Comparison of ENCODE assay signal across 11 cellular contexts in genomic region chr4:145735777-145736176, GRCh38. TPM values are rescaled to one million over a fixed set of nuclear protein-coding genes. Genes with fewer than 3 reads are reported as not detected.
DNase-seq lines count a peak whose midpoint lies in the region; ATAC-seq and TF ChIP-seq lines count a peak whose summit lies in the region.
"Had no signal": no experiment of that assay in that cellular context is flagged by ENCODE, and none has a peak within 500 bp of the region (broad histone marks: within the 10 kb centered on the region; RNA-seq: fewer than 3 reads in every experiment).

No MANE protein-coding gene starts in this region.

- H3K9me3 ChIP-seq in IMR-90 (ENCODE audit: control insufficient read depth, insufficient read depth, low read length) (no peaks in the 10 kb centered on the region), breast epithelium (no peaks in the 10 kb centered on the region), muscle layer of duodenum (ENCODE audit: control insufficient read depth in 1 of 2, low read length in 2 of 2) (no peaks in the 10 kb centered on the region), thyroid gland (no peaks in the 10 kb centered on the region)

- H3K23ac ChIP-seq in IMR-90 (ENCODE audit: low read depth, low read length): peak overlapping the region; percentile 73

- peak overlapping the region; percentile 98 for H4K91ac ChIP-seq in IMR-90 (ENCODE audit: insufficient read depth, low read depth, low read length)

- H2BK15ac ChIP-seq in IMR-90 (ENCODE audit: low read depth, low read length): peak overlapping the region; percentile 30

- ATAC-seq in IMR-90 (ENCODE audit: low read depth) (no peak), GM18498 (IDR thresholded peaks at IDR 0.05; ENCODE audit: unreplicated experiment) (no peak)
- ATAC-seq: GM23338; naive thymus-derived CD4-positive, alpha-beta T cell had no signal

- peak overlapping the region; percentile 89 for H2AK9ac ChIP-seq in IMR-90 (replicated peaks; ENCODE audit: low read depth, low read length, poor library complexity)

- peak overlapping the region; percentile 97 for H3K4ac ChIP-seq in IMR-90 (ENCODE audit: low read depth, low read length)

- TSS peak; percentile 88 for BruUV-seq in IMR-90 (replicated peaks; lab: Mats Ljungman, UMichigan)

- H2BK20ac ChIP-seq in IMR-90 (ENCODE audit: low read depth, low read length): peak overlapping the region; percentile 93

- H4K5ac ChIP-seq in IMR-90 (ENCODE audit: low read depth, low read length): peak overlapping the region; percentile 51; the same call in 1 of the 2 replicates

- H2BK5ac ChIP-seq in IMR-90 (ENCODE audit: low read depth, low read length, poor library complexity, severe bottlenecking): peak overlapping the region; percentile 83

- H2BK120ac ChIP-seq in IMR-90 (ENCODE audit: low read depth, low read length): peak overlapping the region; percentile 92

- no peak for TF ChIP-seq POLR2A in IMR-90 (IDR thresholded peaks at IDR 0.05; ENCODE audit: low read depth, low read length)
- TF ChIP-seq POLR2A in breast epithelium (IDR thresholded peaks at IDR 0.05): no peak
- TF ChIP-seq POLR2A in thyroid gland (IDR thresholded peaks at IDR 0.05): no peak

- H4K8ac ChIP-seq in IMR-90 (ENCODE audit: low read depth in 2 of 2, low read length in 2 of 2): peak overlapping the region; percentile 82 to 84

- H3K14ac ChIP-seq in IMR-90 (replicated peaks; ENCODE audit: low read depth, low read length): peak overlapping the region; percentile 82

- peaks cover 0 to 6% of the 10 kb centered on the region in 2 experiments; a peak in 2 of 4 replicates for H3K79me1 ChIP-seq in IMR-90 (ENCODE audit: low read depth in 1 of 2, low read length in 2 of 2)

- H3K4me2 ChIP-seq in IMR-90 (ENCODE audit: low read depth, low read length): peak overlapping the region; percentile 69; the same call in 1 of the 2 replicates

- DNase-seq in IMR-90 (no peak), breast epithelium (ENCODE audit: low spot score in 2 of 2) (no peak), thyroid gland (no peak), amniotic stem cell (lab: John Stamatoyannopoulos, UW) (no peak), GF-D8 (lab: John Stamatoyannopoulos, UW) (no peak)
- DNase-seq: naive thymus-derived CD4-positive, alpha-beta T cell; NCI-H345 had no signal

- POLR2A ChIA-PET in IMR-90 (lab: Charles Lee; ENCODE audit: unreplicated experiment): no interaction called here

- in situ Hi-C loops in IMR-90 (cut with MboI; ENCODE audit: low sequenced_read_pairs): loop anchor here (5.0 kb wide), 1 partner anchor 72 kb away; no protein-coding TSS in a partner anchor

- peaks cover 20% of the 10 kb centered on the region for H3K9me1 ChIP-seq in IMR-90 (ENCODE audit: insufficient read depth, low read length)

- no peak overlapping the region for H3K4me3 ChIP-seq in IMR-90 (ENCODE audit: insufficient read depth, low read depth, low read length)
- no peak overlapping the region for H3K4me3 ChIP-seq in breast epithelium
- no peak overlapping the region for H3K4me3 ChIP-seq in muscle layer of duodenum (ENCODE audit: low read depth in 1 of 2, low read length in 2 of 2)
- no peak overlapping the region for H3K4me3 ChIP-seq in thyroid gland (replicated peaks in 1 of 3)
- H3K4me3 ChIP-seq: GM23338 had no signal

- dilution Hi-C loops in IMR-90 (cut with HindIII; ENCODE audit: low sequenced_read_pairs, unreplicated experiment): no loop called here

- no peaks in the 10 kb centered on the region for H4K20me1 ChIP-seq in IMR-90 (ENCODE audit: insufficient read depth, low read length)

- no peaks in the 10 kb centered on the region for H3K27me3 ChIP-seq in IMR-90 (ENCODE audit: control insufficient read depth, insufficient read depth, low read length)
- no peaks in the 10 kb centered on the region for H3K27me3 ChIP-seq in breast epithelium
- no peaks in the 10 kb centered on the region for H3K27me3 ChIP-seq in muscle layer of duodenum (ENCODE audit: low read depth, low read length)
- H3K27me3 ChIP-seq in thyroid gland: no peaks in the 10 kb centered on the region

- H3K27ac ChIP-seq in IMR-90 (ENCODE audit: insufficient read depth, low read length) (peak overlapping the region; percentile 62), breast epithelium (peak overlapping the region; percentile 99 to 100), muscle layer of duodenum (ENCODE audit: low read length) (peak overlapping the region; percentile 94), thyroid gland (peak overlapping the region; percentile 98 to 100 (median 99))

- intact Hi-C loops in IMR-90 (cut with micrococcal nuclease) (loop anchor here (1.0 to 10.0 kb wide), 6 partner anchors 57 to 521 kb away; partner anchors contain the start of gene SMAD1), breast epithelium (cut with DNase I; ENCODE audit: low total_unique reads) (no loop called here), thyroid gland (cut with DNase I) (no loop called here)

- H3K56ac ChIP-seq in IMR-90 (ENCODE audit: extremely low read depth, insufficient read depth, low read length): peak overlapping the region; percentile 93

- no peak for TF ChIP-seq CTCF in IMR-90 (conservative IDR thresholded peaks at IDR 0.05; ENCODE audit: low read depth, low read length)
- TF ChIP-seq CTCF in breast epithelium (IDR thresholded peaks at IDR 0.05): no peak
- TF ChIP-seq CTCF in thyroid gland (IDR thresholded peaks at IDR 0.05): no peak

- TF ChIP-seq RAD21 in IMR-90 (IDR thresholded peaks at IDR 0.05; ENCODE audit: low read length): no peak

- H3K4me1 ChIP-seq in IMR-90 (ENCODE audit: control insufficient read depth, insufficient read depth, low read length) (peaks cover 31% of the 10 kb centered on the region), breast epithelium (peaks cover 7 to 24% of the 10 kb centered on the region in 2 donors), muscle layer of duodenum (ENCODE audit: control insufficient read depth in 1 of 2, insufficient read depth in 2 of 2, low read length in 2 of 2) (peaks cover 3 to 25% of the 10 kb centered on the region in 2 donors), thyroid gland (peaks cover 43 to 53% of the 10 kb centered on the region in 2 donors)

- peak overlapping the region; percentile 96 for H2AK5ac ChIP-seq in IMR-90 (ENCODE audit: low read depth, low read length)

- H3K18ac ChIP-seq in IMR-90 (ENCODE audit: low read depth, low read length): peak overlapping the region; percentile 79

- no peaks in the 10 kb centered on the region for H3K36me3 ChIP-seq in IMR-90 (ENCODE audit: control insufficient read depth, insufficient read depth, low read length)
- H3K36me3 ChIP-seq in breast epithelium: no peaks in the 10 kb centered on the region
- peaks cover 0 to 12% of the 10 kb centered on the region in 2 donors for H3K36me3 ChIP-seq in muscle layer of duodenum (ENCODE audit: control insufficient read depth in 1 of 2, insufficient read depth in 2 of 2, low read length in 2 of 2)
- H3K36me3 ChIP-seq in thyroid gland: no peaks in the 10 kb centered on the region

- CTCF ChIA-PET in IMR-90 (lab: Yijun Ruan, JAX): no interaction called here

- WGBS in IMR-90 (ENCODE audit: extremely low coverage in 2 of 2, insufficient read length in 1 of 2), 2 experiments: no CpG with 5 or more reads among the region's 4 CpGs
- 76 to 77% methylated on average over 4 of the region's 4 CpGs for WGBS in thyroid gland, 2 donors

- peak overlapping the region; percentile 79 for H2AFZ ChIP-seq in IMR-90 (replicated peaks; ENCODE audit: low read length, poor library complexity)

- H3K9ac ChIP-seq in IMR-90 (ENCODE audit: low read depth, low read length): no peak overlapping the region

TF ChIP-seq in IMR-90, 13 proteins besides CTCF, POLR2A, EP300 and RAD21:
- TF ChIP-seq CEBPB (IDR thresholded peaks at IDR 0.05; ENCODE audit: low read depth, low read length) (no peak), SMC3 (IDR thresholded peaks at IDR 0.05; ENCODE audit: low read depth, low read length) (no peak), RFX5 (IDR thresholded peaks at IDR 0.05; ENCODE audit: low read depth, low read length) (no peak), MAFK (IDR thresholded peaks at IDR 0.05; ENCODE audit: low read depth, low read length) (no peak), MXI1 (IDR thresholded peaks at IDR 0.05; ENCODE audit: borderline replicate concordance, low read depth, low read length) (no peak), MAZ (IDR thresholded peaks at IDR 0.05; ENCODE audit: borderline replicate concordance, low read depth, low read length) (no peak), CHD1 (IDR thresholded peaks at IDR 0.05; ENCODE audit: low read depth, low read length) (no peak)
- TF ChIP-seq, protein P1, sequence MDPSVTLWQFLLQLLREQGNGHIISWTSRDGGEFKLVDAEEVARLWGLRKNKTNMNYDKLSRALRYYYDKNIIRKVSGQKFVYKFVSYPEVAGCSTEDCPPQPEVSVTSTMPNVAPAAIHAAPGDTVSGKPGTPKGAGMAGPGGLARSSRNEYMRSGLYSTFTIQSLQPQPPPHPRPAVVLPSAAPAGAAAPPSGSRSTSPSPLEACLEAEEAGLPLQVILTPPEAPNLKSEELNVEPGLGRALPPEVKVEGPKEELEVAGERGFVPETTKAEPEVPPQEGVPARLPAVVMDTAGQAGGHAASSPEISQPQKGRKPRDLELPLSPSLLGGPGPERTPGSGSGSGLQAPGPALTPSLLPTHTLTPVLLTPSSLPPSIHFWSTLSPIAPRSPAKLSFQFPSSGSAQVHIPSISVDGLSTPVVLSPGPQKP (IDR thresholded peaks at IDR 0.05; ENCODE audit: borderline replicate concordance, low read depth, low read length): no peak
- TF ChIP-seq, protein P2, sequence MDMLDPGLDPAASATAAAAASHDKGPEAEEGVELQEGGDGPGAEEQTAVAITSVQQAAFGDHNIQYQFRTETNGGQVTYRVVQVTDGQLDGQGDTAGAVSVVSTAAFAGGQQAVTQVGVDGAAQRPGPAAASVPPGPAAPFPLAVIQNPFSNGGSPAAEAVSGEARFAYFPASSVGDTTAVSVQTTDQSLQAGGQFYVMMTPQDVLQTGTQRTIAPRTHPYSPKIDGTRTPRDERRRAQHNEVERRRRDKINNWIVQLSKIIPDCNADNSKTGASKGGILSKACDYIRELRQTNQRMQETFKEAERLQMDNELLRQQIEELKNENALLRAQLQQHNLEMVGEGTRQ (IDR thresholded peaks at IDR 0.05; ENCODE audit: low read depth, low read length): no peak

RNA-seq across cellular contexts. Expression of gene C4orf51, which starts 55.8 kb away (rescaled TPM):
- not detected in 2 replicates for total RNA-seq in IMR-90 (2012; rRNA removed)
- polyA plus RNA-seq in IMR-90 (2012; rRNA removed): not detected in 2 replicates
- polyA plus RNA-seq in IMR-90 (2012; cell fraction: cytosol; rRNA removed): not detected in 2 replicates
- polyA plus RNA-seq in IMR-90 (2012; cell fraction: nucleus; rRNA removed; ENCODE audit: low replicate concordance): not detected in 2 replicates
- total RNA-seq in breast epithelium: not detected
- total RNA-seq in thyroid gland: not detected
- total RNA-seq: GM23338; naive thymus-derived CD4-positive, alpha-beta T cell had no signal
- polyA plus RNA-seq: adipose tissue; GM23338; naive thymus-derived CD4-positive, alpha-beta T cell had no signal
